In the genomic region with DNA sequence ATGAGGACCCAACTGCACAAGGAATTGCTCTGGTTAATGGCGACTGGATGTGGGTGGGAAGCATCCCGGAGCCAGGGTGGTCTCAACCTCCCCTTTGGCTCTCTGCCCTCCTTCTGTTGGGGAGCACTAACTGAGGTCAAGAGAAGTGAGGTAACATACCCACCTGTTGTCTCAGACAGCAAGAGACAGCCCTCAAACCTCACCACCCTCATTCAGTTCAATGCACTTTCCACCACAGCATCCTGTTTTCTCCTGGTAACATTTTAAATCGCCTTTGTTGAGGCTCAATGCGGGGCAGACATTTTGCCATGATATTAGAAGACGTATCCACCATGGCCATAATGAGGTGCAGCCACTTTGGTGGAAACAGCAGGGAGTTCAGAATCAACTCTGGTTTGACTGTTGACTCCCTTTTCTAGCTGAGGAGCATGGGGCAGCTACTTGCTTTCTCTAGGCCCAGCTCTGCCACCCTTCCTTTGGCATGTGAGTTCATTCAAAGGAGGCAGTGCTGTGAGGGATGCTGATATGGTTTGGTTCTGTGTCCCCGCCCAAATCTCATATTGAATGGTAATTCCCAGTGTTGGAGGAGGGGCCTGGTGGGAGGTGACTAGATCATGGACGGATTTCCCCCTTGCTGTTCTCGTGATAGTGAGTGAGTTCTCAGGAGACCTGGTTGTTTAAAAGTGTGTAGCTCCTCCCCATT, we compare ENCODE assay signal across 21 cellular contexts.
A peak's percentile ranks its signal among the peaks of the same experiment; 100 is the strongest.
DNase-seq lines count a peak whose midpoint lies in the region; ATAC-seq, FAIRE-seq and TF ChIP-seq lines count a peak whose summit lies in the region.
"Had no signal": no experiment of that assay in that cellular context is flagged by ENCODE, and none has a peak within 500 bp of the region (broad histone marks: within the 10 kb centered on the region; RNA-seq: fewer than 3 reads in every experiment).

No MANE protein-coding gene starts in this region.

- H3K27me3 Mint-ChIP-seq in CD4-positive, CD25-positive, alpha-beta regulatory T cell, result peaks cover 4% of the 10 kb centered on the region
- no peaks in the 10 kb centered on the region for H3K27me3 Mint-ChIP-seq in activated CD8-positive, alpha-beta T cell treated with anti-CD3 and anti-CD28 coated beads for 36 hours

- H3K9me3 ChIP-seq in CD4-positive, CD25-positive, alpha-beta regulatory T cell (ENCODE audit: control insufficient read depth in 2 of 2, low read length in 2 of 2), result no peaks in the 10 kb centered on the region
- H3K9me3 ChIP-seq in mucosa of descending colon (no peaks in the 10 kb centered on the region), left lung (no peaks in the 10 kb centered on the region)
- H3K9me3 ChIP-seq: adrenal gland, pancreas, thoracic aorta had no signal

- in situ Hi-C loops in GM13976 (cut with MboI; ENCODE audit: low sequenced_read_pairs, unreplicated experiment), result no loop called here

- H3K4me3 ChIP-seq in CD4-positive, CD25-positive, alpha-beta regulatory T cell (ENCODE audit: low read depth, low read length), result no peak overlapping the region
- H3K4me3 ChIP-seq in mucosa of descending colon (no peak overlapping the region), left lung (no peak overlapping the region)
- H3K4me3 ChIP-seq: adrenal gland, pancreas, thoracic aorta had no signal

- H3K36me3 Mint-ChIP-seq in CD4-positive, CD25-positive, alpha-beta regulatory T cell, result peaks cover 3% of the 10 kb centered on the region
- H3K36me3 Mint-ChIP-seq in activated CD8-positive, alpha-beta T cell treated with anti-CD3 and anti-CD28 coated beads for 36 hours (ENCODE audit: low read depth), result peaks cover 20% of the 10 kb centered on the region

- no peak overlapping the region for H3K27ac ChIP-seq in CD4-positive, CD25-positive, alpha-beta regulatory T cell (ENCODE audit: insufficient read depth, low read length, poor library complexity, severe bottlenecking)
- no peak overlapping the region for H3K27ac ChIP-seq in left lung
- H3K27ac ChIP-seq: adrenal gland, pancreas, thoracic aorta, WERI-Rb-1 had no signal

- peak in 1 of 3 donors; percentile 58 for DNase-seq in CD4-positive, CD25-positive, alpha-beta regulatory T cell
- DNase-seq in GM12891 (ENCODE audit: insufficient read length, low spot score) (no peak), mucosa of descending colon (no peak), GM13976 (ENCODE audit: low spot score) (no peak), NCI-H2227 treated with DMSO at 0.1 percent for 48 hours (lab: John Stamatoyannopoulos, UW) (no peak), left lung (no peak)
- DNase-seq in activated CD8-positive, alpha-beta T cell treated with anti-CD3 and anti-CD28 coated beads for 36 hours, result peak; percentile 48
- DNase-seq: activated CD8-positive, alpha-beta memory T cell treated with anti-CD3 and anti-CD28 coated beads, Interleukin-2, amount 50 U/mL, for 48 hours; adrenal gland; AML-193; caudate nucleus; effector CD4-positive, alpha-beta T cell; left ventricle myocardium superior; NCI-H1694; NCI-H345; pancreas; stimulated activated CD4-positive, alpha-beta T cell treated with anti-CD3 and anti-CD28 coated beads, Interleukin-2, amount 100 ng/mL, for 48 hours; stimulated activated CD8-positive, alpha-beta memory T cell treated with anti-CD3 and anti-CD28 coated beads, Interleukin-4, amount 100 ng/mL, for 48 hours; WERI-Rb-1 had no signal

- peaks cover 11% of the 10 kb centered on the region for H3K4me1 ChIP-seq in CD4-positive, CD25-positive, alpha-beta regulatory T cell (ENCODE audit: control insufficient read depth, insufficient read depth, low read length, poor library complexity, severe bottlenecking)
- H3K4me1 ChIP-seq in mucosa of descending colon (ENCODE audit: low read depth) (no peaks in the 10 kb centered on the region), left lung (peaks cover 0 to 7% of the 10 kb centered on the region in 2 donors)
- H3K4me1 ChIP-seq: pancreas had no signal

- peak overlapping the region in 3 of 4 donors; percentile 37 to 65 (median 42) for H3K4me3 Mint-ChIP-seq in CD4-positive, CD25-positive, alpha-beta regulatory T cell
- H3K4me3 Mint-ChIP-seq in activated CD8-positive, alpha-beta T cell treated with anti-CD3 and anti-CD28 coated beads for 36 hours, result no peak overlapping the region

- intact Hi-C loops in activated CD8-positive, alpha-beta T cell treated with anti-CD3 and anti-CD28 coated beads for 36 hours (cut with micrococcal nuclease), result no loop called here
- intact Hi-C loops in mucosa of descending colon (cut with DNase I, micrococcal nuclease), result no loop called here
- intact Hi-C loops in left lung (cut with DNase I), result no loop called here

- peak overlapping the region in 2 of 3 donors; percentile 17 to 69 for H3K27ac Mint-ChIP-seq in CD4-positive, CD25-positive, alpha-beta regulatory T cell
- H3K27ac Mint-ChIP-seq in activated CD8-positive, alpha-beta T cell treated with anti-CD3 and anti-CD28 coated beads for 36 hours, result peak overlapping the region; percentile 85

- TF ChIP-seq CTCF in activated CD8-positive, alpha-beta T cell treated with anti-CD3 and anti-CD28 coated beads for 36 hours (IDR thresholded peaks at IDR 0.05), result no peak
- no peak for TF ChIP-seq CTCF in mucosa of descending colon (IDR thresholded peaks at IDR 0.05)
- no peak for TF ChIP-seq CTCF in GM13976 (IDR thresholded peaks at IDR 0.05; ENCODE audit: borderline replicate concordance, control extremely low read depth, extremely low read depth, insufficient read depth, missing control alignments)
- no peak for TF ChIP-seq CTCF in left lung (IDR thresholded peaks at IDR 0.05)

- CTCF ChIA-PET in activated CD8-positive, alpha-beta T cell treated with anti-CD3 and anti-CD28 coated beads for 36 hours (lab: Charles Lee), result interaction anchor here (0.7 kb wide), 1 partner anchor 10 kb away, joined by 3 read pairs; no protein-coding TSS in a partner anchor

- H3K9me3 Mint-ChIP-seq in CD4-positive, CD25-positive, alpha-beta regulatory T cell, result peaks cover 0 to 12% (median 5%) of the 10 kb centered on the region in 7 donors
- peaks cover 21% of the 10 kb centered on the region for H3K9me3 Mint-ChIP-seq in activated CD8-positive, alpha-beta T cell treated with anti-CD3 and anti-CD28 coated beads for 36 hours

- TF ChIP-seq POLR2A in GM12891 (IDR thresholded peaks at IDR 0.05; ENCODE audit: low read depth, low read length), result no peak

- H3K4me1 Mint-ChIP-seq in CD4-positive, CD25-positive, alpha-beta regulatory T cell, result peaks cover 11 to 40% (median 18%) of the 10 kb centered on the region in 4 donors
- peaks cover 35% of the 10 kb centered on the region for H3K4me1 Mint-ChIP-seq in activated CD8-positive, alpha-beta T cell treated with anti-CD3 and anti-CD28 coated beads for 36 hours (ENCODE audit: low read depth)

- no peaks in the 10 kb centered on the region for H3K27me3 ChIP-seq in CD4-positive, CD25-positive, alpha-beta regulatory T cell (ENCODE audit: control insufficient read depth, insufficient read depth, low read length)
- no peaks in the 10 kb centered on the region for H3K27me3 ChIP-seq in left lung
- H3K27me3 ChIP-seq: adrenal gland, pancreas had no signal

- no peaks in the 10 kb centered on the region for H3K36me3 ChIP-seq in CD4-positive, CD25-positive, alpha-beta regulatory T cell (ENCODE audit: control insufficient read depth, insufficient read depth, low read length)
- no peaks in the 10 kb centered on the region for H3K36me3 ChIP-seq in mucosa of descending colon (ENCODE audit: low read depth)
- no peaks in the 10 kb centered on the region for H3K36me3 ChIP-seq in left lung
- H3K36me3 ChIP-seq: adrenal gland, pancreas, thoracic aorta, WERI-Rb-1 had no signal

- FAIRE-seq in GM12891 (lab: Jason Lieb, UNC), result peak; percentile 51
- FAIRE-seq: pancreas had no signal

- no peak for ATAC-seq in CD4-positive, CD25-positive, alpha-beta regulatory T cell (ENCODE audit: low read depth in 2 of 2)
- ATAC-seq in activated CD8-positive, alpha-beta T cell treated with anti-CD3 and anti-CD28 coated beads for 36 hours, result peak; percentile 66
- ATAC-seq in mucosa of descending colon, result peak; percentile 45
- ATAC-seq in left lung, result no peak
- no peak for ATAC-seq in GM18517 (IDR thresholded peaks at IDR 0.05; ENCODE audit: unreplicated experiment)
- ATAC-seq: left ventricle myocardium superior, pancreas had no signal

- POLR2A ChIA-PET in activated CD8-positive, alpha-beta T cell treated with anti-CD3 and anti-CD28 coated beads for 36 hours (lab: Charles Lee), result no interaction called here

TF ChIP-seq in GM12891, 5 proteins besides CTCF, POLR2A, EP300 and RAD21:
- TF ChIP-seq SPI1 (IDR thresholded peaks at IDR 0.05; ENCODE audit: low read depth, low read length) (no peak), TAF1 (IDR thresholded peaks at IDR 0.05; ENCODE audit: low read depth, low read length) (no peak), POU2F2 (IDR thresholded peaks at IDR 0.05; ENCODE audit: low read depth, low read length) (no peak), PAX5 (IDR thresholded peaks at IDR 0.05; ENCODE audit: insufficient read depth, low read length, severe bottlenecking) (no peak), POLR2AphosphoS5 (IDR thresholded peaks at IDR 0.05; ENCODE audit: low read depth, low read length) (no peak)

Comparison
In these comparisons a context has a peak if more than half of its experiments do, and no peak if none do; other contexts are left out.
1. ATAC-seq: peak in activated CD8-positive, alpha-beta T cell treated with anti-CD3 and anti-CD28 coated beads for 36 hours (single experiment) and mucosa of descending colon (single experiment); none in CD4-positive, CD25-positive, alpha-beta regulatory T cell (0 of 2), left lung (single experiment) and GM18517 (single experiment).